Comparison of ENCODE assay signal across 8 cellular contexts in the genomic region with DNA sequence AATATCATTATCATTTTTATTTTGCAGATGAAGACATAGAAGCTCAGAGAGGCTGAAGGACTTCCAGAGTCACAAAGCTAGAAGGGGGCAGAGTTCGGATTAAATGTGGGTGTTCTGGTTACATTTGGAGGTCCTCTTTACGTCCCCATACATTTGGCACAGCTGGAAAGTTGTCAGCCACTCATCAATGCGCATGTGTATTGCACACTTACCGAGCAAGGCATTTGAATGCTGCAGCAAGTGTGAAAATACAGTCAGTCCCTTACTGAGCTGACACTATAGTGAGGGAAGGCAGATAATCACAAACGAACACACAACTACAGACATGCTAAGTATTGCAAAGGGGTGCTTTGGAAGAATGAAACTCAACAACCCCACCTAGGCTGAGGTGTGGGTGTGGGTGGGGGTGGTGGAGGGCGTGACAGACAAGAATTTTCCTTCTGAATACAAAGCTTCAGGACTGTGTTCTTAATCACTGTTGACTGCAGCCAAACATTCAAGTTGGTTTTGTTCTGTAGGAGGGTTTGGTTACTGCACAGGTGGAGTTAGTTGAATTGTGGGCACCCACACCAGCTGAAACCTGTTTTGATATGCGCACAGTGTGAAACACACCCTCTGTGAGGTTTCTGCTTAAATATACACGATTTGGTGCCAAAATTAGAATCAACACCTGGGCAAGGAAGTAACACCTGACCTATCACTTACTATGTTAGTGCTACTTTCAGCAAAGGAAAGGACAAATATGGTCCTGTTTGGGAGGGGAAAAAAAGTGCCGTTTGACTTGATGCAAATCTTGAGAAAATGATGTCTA.
DNase-seq lines count a peak whose midpoint lies in the region; ATAC-seq lines count a peak whose summit lies in the region.

No MANE protein-coding gene starts in this region.

- CTCF ChIA-PET in activated CD8-positive, alpha-beta memory T cell treated with anti-CD3 and anti-CD28 coated beads, Interleukin-2, amount 10 ng/mL, durations not matched to agents 7 days and 5 days (lab: Charles Lee), result interaction anchor here (1.3 to 2.5 kb wide), 4 partner anchors 41 to 142 kb away, joined by 3 to 8 read pairs (median 4); no protein-coding TSS in a partner anchor

- ATAC-seq in GM21360 (IDR thresholded peaks at IDR 0.05; ENCODE audit: unreplicated experiment), result peak; percentile 77
- ATAC-seq in HG03571 (IDR thresholded peaks at IDR 0.05; ENCODE audit: unreplicated experiment), result peak; percentile 74
- peak; percentile 80 for ATAC-seq in activated CD8-positive, alpha-beta memory T cell treated with anti-CD3 and anti-CD28 coated beads, Interleukin-2, amount 10 ng/mL, durations not matched to agents 7 days and 5 days
- ATAC-seq in naive thymus-derived CD8-positive, alpha-beta T cell, result peak; percentile 89 to 95

- H3K27me3 Mint-ChIP-seq in activated CD8-positive, alpha-beta memory T cell treated with anti-CD3 and anti-CD28 coated beads, Interleukin-2, amount 10 ng/mL, durations not matched to agents 7 days and 5 days, result peaks cover 40% of the 10 kb centered on the region
- H3K27me3 Mint-ChIP-seq in naive thymus-derived CD8-positive, alpha-beta T cell, result no peaks in the 10 kb centered on the region

- H3K27ac Mint-ChIP-seq in activated CD8-positive, alpha-beta memory T cell treated with anti-CD3 and anti-CD28 coated beads, Interleukin-2, amount 10 ng/mL, durations not matched to agents 7 days and 5 days, result peak overlapping the region; percentile 86
- peak overlapping the region; percentile 83 to 97 (median 94) for H3K27ac Mint-ChIP-seq in naive thymus-derived CD8-positive, alpha-beta T cell

- POLR2A ChIA-PET in naive thymus-derived CD8-positive, alpha-beta T cell (lab: Charles Lee), result interaction anchor here (0.7 to 6.5 kb wide), 10 partner anchors 16 to 135 kb away, joined by 3 to 104 read pairs (median 4); a partner anchor contains a TSS

- H3K4me1 Mint-ChIP-seq in activated CD8-positive, alpha-beta memory T cell treated with anti-CD3 and anti-CD28 coated beads, Interleukin-2, amount 10 ng/mL, durations not matched to agents 7 days and 5 days, result peaks cover 41% of the 10 kb centered on the region
- H3K4me1 Mint-ChIP-seq in naive thymus-derived CD8-positive, alpha-beta T cell, result peaks cover 37 to 88% (median 82%) of the 10 kb centered on the region in 4 donors

- peak; percentile 86 for DNase-seq in COR-L47 (lab: John Stamatoyannopoulos, UW)
- peak; percentile 71 for DNase-seq in activated CD8-positive, alpha-beta memory T cell treated with anti-CD3 and anti-CD28 coated beads, Interleukin-2, amount 10 ng/mL, durations not matched to agents 7 days and 5 days
- peak; percentile 24 to 94 (median 76) for DNase-seq in naive thymus-derived CD8-positive, alpha-beta T cell
- DNase-seq in 8988T, result no peak
- DNase-seq in GDM1 (lab: John Stamatoyannopoulos, UW), result no peak
- DNase-seq in NOMO-1 treated with dmso at 0.1 percent for 144 hours (lab: John Stamatoyannopoulos, UW; ENCODE audit: unreplicated experiment), result no peak

- H3K4me3 Mint-ChIP-seq in activated CD8-positive, alpha-beta memory T cell treated with anti-CD3 and anti-CD28 coated beads, Interleukin-2, amount 10 ng/mL, durations not matched to agents 7 days and 5 days, result no peak overlapping the region
- peak overlapping the region; percentile 57 to 83 (median 71) for H3K4me3 Mint-ChIP-seq in naive thymus-derived CD8-positive, alpha-beta T cell

- no peaks in the 10 kb centered on the region for H3K9me3 Mint-ChIP-seq in activated CD8-positive, alpha-beta memory T cell treated with anti-CD3 and anti-CD28 coated beads, Interleukin-2, amount 10 ng/mL, durations not matched to agents 7 days and 5 days (ENCODE audit: low read depth)
- H3K9me3 Mint-ChIP-seq in naive thymus-derived CD8-positive, alpha-beta T cell, result peaks cover 0 to 5% (median 0%) of the 10 kb centered on the region in 9 donors

- peaks cover 22% of the 10 kb centered on the region for H3K36me3 Mint-ChIP-seq in activated CD8-positive, alpha-beta memory T cell treated with anti-CD3 and anti-CD28 coated beads, Interleukin-2, amount 10 ng/mL, durations not matched to agents 7 days and 5 days
- no peaks in the 10 kb centered on the region for H3K36me3 Mint-ChIP-seq in naive thymus-derived CD8-positive, alpha-beta T cell

Comparison
In these comparisons a context has a peak if more than half of its experiments do, and no peak if none do; other contexts are left out.
1. DNase-seq: peak in COR-L47 (single experiment), activated CD8-positive, alpha-beta memory T cell treated with anti-CD3 and anti-CD28 coated beads, Interleukin-2, amount 10 ng/mL, durations not matched to agents 7 days and 5 days (single experiment) and naive thymus-derived CD8-positive, alpha-beta T cell (10 of 10); none in 8988T (single experiment), GDM1 (single experiment) and NOMO-1 treated with dmso at 0.1 percent for 144 hours (single experiment).
2. Peak in every context shown above with its lines, with median percentiles within 50 percentile points of each other: ATAC-seq.